11 cellular contexts compared by ENCODE assay signal in the genomic region with DNA sequence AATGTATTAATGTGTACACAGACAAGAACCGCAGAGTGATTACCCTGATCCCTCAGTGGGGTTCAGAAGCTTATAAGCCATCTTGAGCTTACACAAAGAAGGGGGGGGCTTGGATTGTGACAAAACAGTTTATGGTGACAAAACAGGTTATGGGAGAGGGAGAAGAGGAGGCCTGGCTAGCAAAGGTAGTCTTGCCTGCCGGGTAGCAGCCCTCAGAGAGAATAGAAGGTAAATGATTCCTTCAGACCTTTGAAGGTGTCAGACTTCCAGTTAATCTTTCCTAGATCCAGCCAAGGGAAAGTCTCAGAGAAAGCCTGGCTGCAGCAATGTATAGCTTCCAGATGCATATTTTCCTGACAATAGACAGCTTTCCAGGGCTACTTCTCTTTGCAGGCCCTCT. TPM values are rescaled to one million over a fixed set of nuclear protein-coding genes. Genes with fewer than 3 reads are reported as not detected.
A peak's percentile ranks its signal among the peaks of the same experiment; 100 is the strongest.
DNase-seq lines count a peak whose midpoint lies in the region; ATAC-seq, FAIRE-seq and TF ChIP-seq lines count a peak whose summit lies in the region.
"Had no signal": no experiment of that assay in that cellular context is flagged by ENCODE, and none has a peak within 500 bp of the region (broad histone marks: within the 10 kb centered on the region; RNA-seq: fewer than 3 reads in every experiment).

No MANE protein-coding gene starts in this region.

- no peak for DNase-seq in GM18507 (ENCODE audit: extremely low spot score, insufficient read length, low read depth)
- no peak for DNase-seq in breast epithelium (ENCODE audit: low spot score in 2 of 2)
- DNase-seq in pancreas: no peak
- no peak for DNase-seq in frontal cortex (ENCODE audit: low spot score in 2 of 2)
- no peak for DNase-seq in stimulated activated CD4-positive, alpha-beta T cell treated with anti-CD3 and anti-CD28 coated beads, Interleukin-15, amount 100 ng/mL, for 24 hours
- no peak for DNase-seq in activated effector memory CD4-positive, alpha-beta T cell treated with Interleukin-2 at 50 U/mL for 16 hours
- DNase-seq: left ventricle myocardium inferior, NCI-H146 had no signal

- no peaks in the 10 kb centered on the region for H3K9me3 ChIP-seq in breast epithelium
- H3K9me3 ChIP-seq in pancreas: no peaks in the 10 kb centered on the region
- H3K9me3 ChIP-seq: left ventricle myocardium inferior had no signal

- intact Hi-C loops in breast epithelium (cut with DNase I; ENCODE audit: low total_unique reads) (no loop called here), pancreas (cut with DNase I) (no loop called here)

- H3K36me3 ChIP-seq in breast epithelium (no peaks in the 10 kb centered on the region), pancreas (no peaks in the 10 kb centered on the region)
- H3K36me3 ChIP-seq: left ventricle myocardium inferior had no signal

- FAIRE-seq in GM18507 (lab: Jason Lieb, UNC) (peak; percentile 36), pancreas (lab: Jason Lieb, UNC) (no peak), frontal cortex (lab: Jason Lieb, UNC) (no peak)
- FAIRE-seq: urothelium cell line had no signal

- WGBS in pancreas, 2 donors: 45 to 62% methylated on average over 2 of the region's 2 CpGs

- peaks cover 0 to 14% of the 10 kb centered on the region in 2 donors for H3K4me1 ChIP-seq in breast epithelium
- peaks cover 23 to 46% (median 35%) of the 10 kb centered on the region in 3 donors for H3K4me1 ChIP-seq in pancreas

- peak overlapping the region; percentile 80 for H3K27ac ChIP-seq in 22Rv1
- H3K27ac ChIP-seq in breast epithelium: peak overlapping the region; percentile 84 to 92
- peak overlapping the region; percentile 46 to 92 (median 71) for H3K27ac ChIP-seq in pancreas

- ATAC-seq in pancreas (peak in 2 of 4 donors; percentile 25 to 31), HG03520 (IDR thresholded peaks at IDR 0.05; ENCODE audit: unreplicated experiment) (no peak)

- no peak overlapping the region for H3K4me3 ChIP-seq in breast epithelium
- no peak overlapping the region for H3K4me3 ChIP-seq in pancreas
- H3K4me3 ChIP-seq: left ventricle myocardium inferior had no signal

- no peaks in the 10 kb centered on the region for H3K27me3 ChIP-seq in breast epithelium
- no peaks in the 10 kb centered on the region for H3K27me3 ChIP-seq in pancreas

- TF ChIP-seq POLR2A in breast epithelium (IDR thresholded peaks at IDR 0.05): no peak

- TF ChIP-seq CTCF in 22Rv1 (IDR thresholded peaks at IDR 0.05): no peak
- TF ChIP-seq CTCF in breast epithelium (IDR thresholded peaks at IDR 0.05): no peak
- no peak for TF ChIP-seq CTCF in pancreas (IDR thresholded peaks at IDR 0.05)

RNA-seq across cellular contexts. Expression of a gene that starts 44.6 kb away (rescaled TPM):
- total RNA-seq in breast epithelium (10 to 100 TPM; 33.0 to 66.9 (median 62.3) TPM), pancreas (10 to 100 TPM in 5 of 6 donors, 1 to 10 TPM in 1; 7.6 to 19.2 (median 13.7) TPM), frontal cortex (35.9 TPM)
- 1 to 10 TPM; 2.3 to 3.7 TPM for polyA plus RNA-seq in pancreas
